In genomic region chr16:53866520-53866919, GRCh38 we compare ENCODE assay signal across 19 cellular contexts.
DNase-seq lines count a peak whose midpoint lies in the region; TF ChIP-seq lines count a peak whose summit lies in the region.
"Had no signal": no experiment of that assay in that cellular context is flagged by ENCODE, and none has a peak within 500 bp of the region (broad histone marks: within the 10 kb centered on the region; RNA-seq: fewer than 3 reads in every experiment).

No MANE protein-coding gene starts in this region.

- H3F3A ChIP-seq in smooth muscle cell (ENCODE audit: low read depth) = no peaks in the 10 kb centered on the region

- H3K4me1 ChIP-seq in HUES6 (ENCODE audit: control insufficient read depth, insufficient read depth, low read length) = peaks cover 29% of the 10 kb centered on the region
- peaks cover 24% of the 10 kb centered on the region for H3K4me1 ChIP-seq in mammary epithelial cell (ENCODE audit: insufficient read depth, low read length)
- peaks cover 8% of the 10 kb centered on the region for H3K4me1 ChIP-seq in smooth muscle cell (ENCODE audit: low read depth)

- dilution Hi-C loops in mammary epithelial cell (cut with HindIII; ENCODE audit: low sequenced_read_pairs) = no loop called here

- H3K4me3 ChIP-seq in HUES6 (ENCODE audit: low read depth, low read length) (no peak overlapping the region), mammary epithelial cell (replicated peaks in 1 of 3; ENCODE audit: insufficient read depth in 1 of 3, low read depth in 2 of 3, low read length in 3 of 3) (peak overlapping the region in 1 of 3 experiments; percentile 20), smooth muscle cell (no peak overlapping the region)
- H3K4me3 ChIP-seq: A549, BLaER1, GM23248 had no signal

- in situ Hi-C loops in mammary epithelial cell (cut with MboI; ENCODE audit: low sequenced_read_pairs in 2 of 2) = no loop called here

- no TSS peak for BruUV-seq in mammary epithelial cell (replicated peaks; lab: Mats Ljungman, UMichigan)

- peaks cover 9% of the 10 kb centered on the region; the same call in 1 of the 2 replicates for H3K9me3 ChIP-seq in HUES6 (ENCODE audit: control insufficient read depth, insufficient read depth, low read depth, low read length)
- H3K9me3 ChIP-seq in mammary epithelial cell (replicated peaks; ENCODE audit: insufficient read depth, low read length) = peaks cover 4% of the 10 kb centered on the region
- H3K9me3 ChIP-seq in smooth muscle cell (replicated peaks; ENCODE audit: low read depth) = no peaks in the 10 kb centered on the region
- H3K9me3 ChIP-seq: BLaER1 had no signal

- no peak overlapping the region for H2AFZ ChIP-seq in mammary epithelial cell (ENCODE audit: low read depth, low read length)
- no peak overlapping the region for H2AFZ ChIP-seq in smooth muscle cell (ENCODE audit: low read depth)
- H2AFZ ChIP-seq: GM23248 had no signal

- peaks cover 5 to 19% (median 10%) of the 10 kb centered on the region in 7 donors for H3K9me3 Mint-ChIP-seq in CD14-positive monocyte

- DNase-seq in CD14-positive monocyte (ENCODE audit: low spot score) (no peak), mammary epithelial cell (no peak), smooth muscle cell (lab: John Stamatoyannopoulos, UW; ENCODE audit: unreplicated experiment) (no peak), iPS-NIHi7 (ENCODE audit: extremely low spot score) (no peak), HT-29 (ENCODE audit: low spot score) (no peak), GOT3 (lab: John Stamatoyannopoulos, UW) (no peak)
- DNase-seq: CD8-positive, alpha-beta T cell; DND-41; GM23248; HCEC 1CT; Karpas-422; NCI-H1694 treated with DMSO at 0.1 percent for 48 hours; NCI-H446; NCI-H526; Right ventricle myocardium superior had no signal

- H3K4me3 Mint-ChIP-seq in CD14-positive monocyte = no peak overlapping the region
- H3K4me3 Mint-ChIP-seq: CD8-positive, alpha-beta T cell; IgD-negative memory B cell had no signal

- WGBS in mammary epithelial cell (ENCODE audit: low coverage, missing lambda C conversion rate) = 26% methylated on average over 1 of the region's 1 CpG
- 95% methylated on average over 1 of the region's 1 CpG for WGBS in smooth muscle cell (ENCODE audit: low lambda C conversion rate)

- H3K36me3 Mint-ChIP-seq in CD14-positive monocyte = peaks cover 30 to 31% of the 10 kb centered on the region in 2 donors

- CTCF ChIA-PET in mammary epithelial cell (lab: Charles Lee; ENCODE audit: low non-redundant PET) = no interaction called here

- no peaks in the 10 kb centered on the region for H3K27me3 Mint-ChIP-seq in CD14-positive monocyte (ENCODE audit: low read depth in 3 of 3)
- H3K27me3 Mint-ChIP-seq: IgD-negative memory B cell had no signal

- TF ChIP-seq CTCF in CD14-positive monocyte (IDR thresholded peaks at IDR 0.05) (no peak), mammary epithelial cell (conservative IDR thresholded peaks at IDR 0.05 in 1 of 2, IDR thresholded peaks at IDR 0.05 in 1 of 2; ENCODE audit: extremely low read depth in 1 of 2, insufficient read depth in 1 of 2, low read depth in 1 of 2, low read length in 2 of 2) (no peak), smooth muscle cell (IDR thresholded peaks at IDR 0.05; ENCODE audit: borderline replicate concordance, insufficient read depth, poor library complexity, severe bottlenecking) (no peak)

- no peaks in the 10 kb centered on the region for H3K27me3 ChIP-seq in HUES6 (ENCODE audit: control insufficient read depth, insufficient read depth, low read length)
- no peaks in the 10 kb centered on the region for H3K27me3 ChIP-seq in mammary epithelial cell (ENCODE audit: insufficient read depth, low read length)
- H3K27me3 ChIP-seq in smooth muscle cell (ENCODE audit: low read depth) = no peaks in the 10 kb centered on the region
- H3K27me3 ChIP-seq: BLaER1 had no signal

- H4K20me1 ChIP-seq in mammary epithelial cell (ENCODE audit: insufficient read depth, low read length) = no peaks in the 10 kb centered on the region
- H4K20me1 ChIP-seq in smooth muscle cell (ENCODE audit: low read depth) = no peaks in the 10 kb centered on the region
- H4K20me1 ChIP-seq: BLaER1 had no signal

- peaks cover 34% of the 10 kb centered on the region for H3K4me1 Mint-ChIP-seq in CD14-positive monocyte

- H3K36me3 ChIP-seq in HUES6 (ENCODE audit: control insufficient read depth, insufficient read depth, low read length) (no peaks in the 10 kb centered on the region), mammary epithelial cell (ENCODE audit: insufficient read depth, low read length) (no peaks in the 10 kb centered on the region), smooth muscle cell (ENCODE audit: low read depth) (peaks cover 10% of the 10 kb centered on the region)

- H3K9ac ChIP-seq in HUES6 (ENCODE audit: low read length) (no peak overlapping the region), mammary epithelial cell (ENCODE audit: insufficient read depth, low read length) (peak overlapping the region; percentile 55), smooth muscle cell (ENCODE audit: low read depth) (no peak overlapping the region)
- H3K9ac ChIP-seq: BLaER1, GM23248 had no signal

- peak overlapping the region in 4 of 7 donors; percentile 21 to 80 (median 30) for H3K27ac Mint-ChIP-seq in CD14-positive monocyte
- H3K27ac Mint-ChIP-seq: CD8-positive, alpha-beta T cell; IgD-negative memory B cell had no signal

- H3K4me2 ChIP-seq in mammary epithelial cell (ENCODE audit: insufficient read depth, low read depth, low read length) (peak overlapping the region; percentile 38), smooth muscle cell (no peak overlapping the region)
- H3K4me2 ChIP-seq: BLaER1 had no signal

- H3K27ac ChIP-seq in HUES6 (ENCODE audit: low read depth, low read length) (0 out of 2 replicates have a peak overlapping the region, but pooled peaks have one; percentile 78), mammary epithelial cell (ENCODE audit: insufficient read depth, low read depth, low read length) (peak overlapping the region; percentile 97), smooth muscle cell (ENCODE audit: low read depth) (peak overlapping the region; percentile 93)
- H3K27ac ChIP-seq: BLaER1 had no signal

- H3K79me2 ChIP-seq in mammary epithelial cell (ENCODE audit: insufficient read depth, low read length) (peaks cover 3% of the 10 kb centered on the region), smooth muscle cell (ENCODE audit: low read depth) (no peaks in the 10 kb centered on the region)

- intact Hi-C loops in CD14-positive monocyte (cut with micrococcal nuclease) (no loop called here), mammary epithelial cell (cut with micrococcal nuclease) (no loop called here)
